ENCODE assay signal across 19 cellular contexts in genomic region chr21:35259452-35259851, GRCh38.
DNase-seq lines count a peak whose midpoint lies in the region; ATAC-seq and TF ChIP-seq lines count a peak whose summit lies in the region.
"Had no signal": no experiment of that assay in that cellular context is flagged by ENCODE, and none has a peak within 500 bp of the region (broad histone marks: within the 10 kb centered on the region; RNA-seq: fewer than 3 reads in every experiment).

No MANE protein-coding gene starts in this region.

- peaks cover 4% of the 10 kb centered on the region for H3K9me3 Mint-ChIP-seq in Calu3 (ENCODE audit: low read depth, unreplicated experiment)
- H3K9me3 Mint-ChIP-seq in effector memory CD8-positive, alpha-beta T cell, result no peaks in the 10 kb centered on the region

- peaks cover 67% of the 10 kb centered on the region for H3K4me1 Mint-ChIP-seq in Calu3 (ENCODE audit: low read depth, unreplicated experiment)
- peaks cover 3 to 4% of the 10 kb centered on the region in 2 donors for H3K4me1 Mint-ChIP-seq in effector memory CD8-positive, alpha-beta T cell (ENCODE audit: low read depth in 2 of 2)

- no peak overlapping the region for H3K4me2 ChIP-seq in hepatocyte

- no peaks in the 10 kb centered on the region for H3K27me3 Mint-ChIP-seq in Calu3 (ENCODE audit: unreplicated experiment)
- H3K27me3 Mint-ChIP-seq in effector memory CD8-positive, alpha-beta T cell, result peaks cover 0 to 11% of the 10 kb centered on the region in 2 donors

- in situ Hi-C loops in Panc1 (cut with HindIII; ENCODE audit: low pct_unique_long_range_greater_than_20kb, low sequenced_read_pairs), result no loop called here

- POLR2A ChIA-PET in Panc1 (lab: Charles Lee), result no interaction called here

- H3K4me3 ChIP-seq in Panc1 (ENCODE audit: low read depth in 2 of 2, low read length in 2 of 2) (no peak overlapping the region), hepatocyte (no peak overlapping the region), prostate gland (no peak overlapping the region)

- CTCF ChIA-PET in Calu3 (lab: Charles Lee), result interaction anchor here (1.2 kb wide), 1 partner anchor 248 kb away, joined by 3 read pairs; no protein-coding TSS in a partner anchor
- CTCF ChIA-PET in Panc1 (lab: Charles Lee), result no interaction called here

- DNase-seq in Calu3, result peak; percentile 48
- DNase-seq in Panc1 (ENCODE audit: low read depth, low spot score), result no peak
- peak; percentile 23 for DNase-seq in hepatocyte (ENCODE audit: low spot score)
- DNase-seq in prostate gland (ENCODE audit: low spot score), result no peak
- no peak for DNase-seq in effector memory CD8-positive, alpha-beta T cell
- no peak for DNase-seq in NCI-H524 treated with DMSO at 0.1 percent for 48 hours (lab: John Stamatoyannopoulos, UW)
- DNase-seq in NCI-H1105 (lab: John Stamatoyannopoulos, UW), result no peak
- DNase-seq: KG1; NCI-H1092; NCI-H1436; NCI-H2107; NCI-H446; NCI-H526; NCI-H82; NK-92 treated with Interleukin-12 subunit alpha and Interleukin-12 subunit beta, amount 100 ng/mL, for 24 hours; PC-3; SHP77 had no signal

- no peak overlapping the region for H3K4me3 Mint-ChIP-seq in Calu3 (ENCODE audit: low read depth, unreplicated experiment)
- H3K4me3 Mint-ChIP-seq in effector memory CD8-positive, alpha-beta T cell, result no peak overlapping the region

- H3K27ac ChIP-seq in Panc1 (ENCODE audit: low read length) (peak overlapping the region; percentile 48; the same call in 1 of the 2 replicates), hepatocyte (peak overlapping the region; percentile 56), prostate gland (peak overlapping the region; percentile 47 to 61)
- H3K27ac ChIP-seq: RWPE1 had no signal

- H3K9me3 ChIP-seq in Panc1 (ENCODE audit: control insufficient read depth, insufficient read depth, low read depth, low read length) (no peaks in the 10 kb centered on the region), hepatocyte (ENCODE audit: low read depth) (no peaks in the 10 kb centered on the region), prostate gland (no peaks in the 10 kb centered on the region)

- 38% methylated on average over 2 of the region's 2 CpGs for WGBS in hepatocyte (ENCODE audit: low lambda C conversion rate, missing lambda C conversion rate)
- WGBS in prostate gland, result 58% methylated on average over 2 of the region's 2 CpGs

- H3K36me3 ChIP-seq in Panc1 (ENCODE audit: control insufficient read depth, insufficient read depth, low read length), result no peaks in the 10 kb centered on the region
- H3K36me3 ChIP-seq in hepatocyte (replicated peaks; ENCODE audit: insufficient read depth, low read depth), result no peaks in the 10 kb centered on the region
- no peaks in the 10 kb centered on the region for H3K36me3 ChIP-seq in prostate gland

- peak overlapping the region; percentile 95 for H3K27ac Mint-ChIP-seq in Calu3 (ENCODE audit: unreplicated experiment)
- no peak overlapping the region for H3K27ac Mint-ChIP-seq in effector memory CD8-positive, alpha-beta T cell

- TF ChIP-seq POLR2A in prostate gland (IDR thresholded peaks at IDR 0.05), result no peak

- intact Hi-C loops in Calu3 (cut with micrococcal nuclease; ENCODE audit: unreplicated experiment), result loop anchor here (5.0 to 10.0 kb wide), 4 partner anchors 33 to 365 kb away; partner anchors contain the start of gene RUNX1
- intact Hi-C loops in Panc1 (cut with micrococcal nuclease; ENCODE audit: unreplicated experiment), result loop anchor here (10.0 kb wide), 1 partner anchor 215 kb away; the partner anchor contains the start of gene RUNX1
- intact Hi-C loops in prostate gland (cut with DNase I), result loop anchor here (5.0 kb wide), 2 partner anchors 52 to 367 kb away; no protein-coding TSS in a partner anchor

- H3K36me3 Mint-ChIP-seq in Calu3 (ENCODE audit: insufficient read depth, unreplicated experiment), result peaks cover 31% of the 10 kb centered on the region
- no peaks in the 10 kb centered on the region for H3K36me3 Mint-ChIP-seq in effector memory CD8-positive, alpha-beta T cell (ENCODE audit: insufficient read depth)

- BruUV-seq in Calu3 (replicated peaks; lab: Mats Ljungman, UMichigan) (no TSS peak), Panc1 (replicated peaks; lab: Mats Ljungman, UMichigan) (no TSS peak)

- no peaks in the 10 kb centered on the region for H3K9me2 ChIP-seq in hepatocyte (replicated peaks; ENCODE audit: insufficient read depth)

- H3K79me2 ChIP-seq in hepatocyte, result no peaks in the 10 kb centered on the region

- ATAC-seq in Panc1 (no peak), HG03354 (IDR thresholded peaks at IDR 0.05; ENCODE audit: poor library complexity, severe bottlenecking, unreplicated experiment) (no peak)
- no peak for ATAC-seq in effector memory CD8-positive, alpha-beta T cell (replicated peaks)
- ATAC-seq: PC-3 had no signal

- H3K27me3 ChIP-seq in Panc1 (ENCODE audit: control insufficient read depth, insufficient read depth, low read length) (no peaks in the 10 kb centered on the region), hepatocyte (no peaks in the 10 kb centered on the region), prostate gland (replicated peaks; ENCODE audit: insufficient read depth) (no peaks in the 10 kb centered on the region)

- H3K4me1 ChIP-seq in Panc1 (ENCODE audit: control insufficient read depth, insufficient read depth, low read length), result peaks cover 15% of the 10 kb centered on the region; the same call in 1 of the 2 replicates
- peaks cover 33% of the 10 kb centered on the region for H3K4me1 ChIP-seq in hepatocyte (ENCODE audit: insufficient read depth)
- H3K4me1 ChIP-seq in prostate gland (replicated peaks), result no peaks in the 10 kb centered on the region

- no peak overlapping the region for H2AFZ ChIP-seq in hepatocyte

- H4K20me1 ChIP-seq in hepatocyte (ENCODE audit: insufficient read depth, poor library complexity, severe bottlenecking), result no peaks in the 10 kb centered on the region

- TF ChIP-seq CTCF in Calu3 (IDR thresholded peaks at IDR 0.05; ENCODE audit: unreplicated experiment), result no peak
- no peak for TF ChIP-seq CTCF in Panc1 (IDR thresholded peaks at IDR 0.05)
- TF ChIP-seq CTCF in hepatocyte (IDR thresholded peaks at IDR 0.05; ENCODE audit: poor library complexity), result no peak
- no peak for TF ChIP-seq CTCF in prostate gland (IDR thresholded peaks at IDR 0.05)

Comparison
In these comparisons a context has a peak if more than half of its experiments do, and no peak if none do; other contexts are left out.
1. DNase-seq: peak in Calu3 (single experiment) and hepatocyte (single experiment); none in Panc1 (single experiment), prostate gland (single experiment), effector memory CD8-positive, alpha-beta T cell (0 of 3), NCI-H524 treated with DMSO at 0.1 percent for 48 hours (single experiment) and NCI-H1105 (single experiment).
2. Peak in every context shown above with its lines, with median percentiles within 50 percentile points of each other: H3K27ac ChIP-seq.